Comparison of ENCODE assay signal across 20 cellular contexts in the genomic region with DNA sequence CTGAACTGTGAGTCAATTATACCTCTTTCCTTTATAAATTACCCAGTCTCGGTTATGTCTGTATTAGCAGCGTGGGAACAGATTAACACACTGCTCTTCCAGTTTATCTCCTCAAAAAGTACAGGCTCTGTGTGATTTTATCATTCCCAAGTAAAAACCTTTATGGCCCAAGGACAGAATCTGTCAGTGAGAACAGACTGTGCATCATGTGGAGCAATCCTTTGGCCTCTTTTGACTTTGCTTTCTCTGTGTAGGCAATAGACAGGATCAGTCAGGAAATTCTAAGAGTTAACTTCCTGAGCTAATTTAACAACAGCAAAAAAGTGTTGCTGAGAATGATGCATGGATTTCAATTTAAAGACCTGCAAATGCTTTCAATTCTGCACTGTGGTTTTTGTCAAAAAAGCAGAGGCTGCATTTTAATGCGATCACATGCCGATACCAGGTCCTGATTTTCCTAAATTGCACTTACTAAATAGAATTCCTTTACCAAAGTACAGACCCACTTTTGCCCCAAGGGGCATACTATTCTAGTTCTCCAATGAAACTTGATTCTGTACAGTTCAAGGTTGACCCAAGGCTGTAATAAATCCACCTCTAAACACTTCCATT.
"Had no signal": no experiment of that assay in that cellular context is flagged by ENCODE, and none has a peak within 500 bp of the region (broad histone marks: within the 10 kb centered on the region; RNA-seq: fewer than 3 reads in every experiment).

No MANE protein-coding gene starts in this region.

- H3K27me3 Mint-ChIP-seq: activated CD8-positive, alpha-beta memory T cell treated with anti-CD3 and anti-CD28 coated beads, Interleukin-2, amount 10 ng/mL, durations not matched to agents 7 days and 5 days; stimulated activated memory B cell treated with anti-CD40 and anti-IgM and Interleukin-4, amounts not matched to agents 10 μg/mL and 1 μg/mL and 100 μg/mL, for 72 hours; T-helper 17 cell had no signal

- H3K27ac ChIP-seq: brain microvascular endothelial cell, colonic mucosa, stomach, suprapubic skin, tibial nerve had no signal

- H3K4me1 Mint-ChIP-seq: activated CD8-positive, alpha-beta memory T cell treated with anti-CD3 and anti-CD28 coated beads, Interleukin-2, amount 10 ng/mL, durations not matched to agents 7 days and 5 days; activated naive CD8-positive, alpha-beta T cell treated with anti-CD3 and anti-CD28 coated beads, Interleukin-2, amount 50 U/mL, for 24 hours; T-helper 17 cell had no signal

- H3K4me3 ChIP-seq: colonic mucosa, stomach, suprapubic skin, tibial nerve had no signal

- H3K4me1 ChIP-seq: colonic mucosa had no signal

- H3K9me3 ChIP-seq: colonic mucosa, stomach, suprapubic skin, tibial nerve had no signal

- H3K27me3 ChIP-seq: brain microvascular endothelial cell, colonic mucosa, stomach, suprapubic skin, tibial nerve had no signal

- H3K4me3 Mint-ChIP-seq: activated CD8-positive, alpha-beta memory T cell treated with anti-CD3 and anti-CD28 coated beads, Interleukin-2, amount 10 ng/mL, durations not matched to agents 7 days and 5 days; activated CD8-positive, alpha-beta T cell treated with anti-CD3 and anti-CD28 coated beads for 36 hours; activated naive CD8-positive, alpha-beta T cell treated with anti-CD3 and anti-CD28 coated beads, Interleukin-2, amount 50 U/mL, for 24 hours; nephron progenitor cell; stimulated activated memory B cell treated with anti-CD40 and anti-IgM and Interleukin-4, amounts not matched to agents 10 μg/mL and 1 μg/mL and 100 μg/mL, for 72 hours; T-helper 17 cell had no signal

- ATAC-seq: activated CD8-positive, alpha-beta memory T cell treated with anti-CD3 and anti-CD28 coated beads, Interleukin-2, amount 10 ng/mL, durations not matched to agents 7 days and 5 days; activated CD8-positive, alpha-beta T cell treated with anti-CD3 and anti-CD28 coated beads for 36 hours; activated naive CD8-positive, alpha-beta T cell treated with anti-CD3 and anti-CD28 coated beads, Interleukin-2, amount 50 U/mL, for 24 hours; left ventricle myocardium superior; stimulated activated memory B cell treated with anti-CD40 and anti-IgM and Interleukin-4, amounts not matched to agents 10 μg/mL and 1 μg/mL and 100 μg/mL, for 72 hours; T-helper 17 cell had no signal

- H3K27ac Mint-ChIP-seq: activated CD8-positive, alpha-beta memory T cell treated with anti-CD3 and anti-CD28 coated beads, Interleukin-2, amount 10 ng/mL, durations not matched to agents 7 days and 5 days; activated CD8-positive, alpha-beta T cell treated with anti-CD3 and anti-CD28 coated beads for 36 hours; activated naive CD8-positive, alpha-beta T cell treated with anti-CD3 and anti-CD28 coated beads, Interleukin-2, amount 50 U/mL, for 24 hours; nephron progenitor cell; stimulated activated memory B cell treated with anti-CD40 and anti-IgM and Interleukin-4, amounts not matched to agents 10 μg/mL and 1 μg/mL and 100 μg/mL, for 72 hours; T-helper 17 cell had no signal

- DNase-seq: activated CD4-positive, alpha-beta T cell treated with anti-CD3 and anti-CD28 coated beads for 4 hours; activated CD4-positive, CD25-positive, alpha-beta regulatory T cell; activated CD8-positive, alpha-beta memory T cell treated with anti-CD3 and anti-CD28 coated beads, Interleukin-2, amount 10 ng/mL, durations not matched to agents 7 days and 5 days; activated CD8-positive, alpha-beta T cell treated with anti-CD3 and anti-CD28 coated beads for 36 hours; activated effector memory CD4-positive, alpha-beta T cell treated with anti-CD3 and anti-CD28 coated beads, Interleukin-2, amount 50 U/mL, for 16 hours; activated naive CD4-positive, alpha-beta T cell treated with anti-CD3 and anti-CD28 coated beads, Interleukin-2, amount 50 U/mL, for 16 hours; activated naive CD8-positive, alpha-beta T cell treated with anti-CD3 and anti-CD28 coated beads, Interleukin-2, amount 50 U/mL, for 24 hours; activated T-cell treated with anti-CD3 and anti-CD28 coated beads for 4 hours; aorta; brain microvascular endothelial cell; colonic mucosa; left ventricle myocardium superior; nephron progenitor cell; small intestine; stimulated activated CD4-positive, alpha-beta T cell treated with anti-CD3 and anti-CD28 coated beads, Interleukin-15, amount 100 ng/mL, for 24 hours; stomach; T-helper 17 cell had no signal

- H3K36me3 Mint-ChIP-seq: activated CD8-positive, alpha-beta memory T cell treated with anti-CD3 and anti-CD28 coated beads, Interleukin-2, amount 10 ng/mL, durations not matched to agents 7 days and 5 days had no signal

- H3K36me3 ChIP-seq: brain microvascular endothelial cell, colonic mucosa, stomach, suprapubic skin, tibial nerve had no signal
